ENCODE assay signal across 20 cellular contexts in the genomic region with DNA sequence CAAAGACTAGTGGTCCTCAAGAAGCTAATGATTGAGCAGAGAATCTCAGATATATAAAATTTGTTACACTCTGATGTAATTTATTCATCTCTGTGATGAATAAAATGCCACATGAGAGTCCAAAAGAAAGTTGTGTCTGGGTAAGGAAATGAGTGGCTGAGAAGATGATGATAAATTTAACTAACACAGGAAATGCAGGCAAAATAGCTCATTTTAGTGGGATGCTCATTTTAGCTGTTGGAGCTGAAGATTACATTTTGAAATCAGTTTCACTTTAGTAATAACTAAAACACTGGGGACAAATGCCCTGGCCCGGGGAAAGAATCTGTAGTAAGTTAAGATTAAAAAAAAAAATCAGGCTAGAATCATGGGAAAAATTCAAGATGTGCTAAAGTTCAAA. TPM values are rescaled to one million over a fixed set of nuclear protein-coding genes. Genes with fewer than 3 reads are reported as not detected.
A peak's percentile ranks its signal among the peaks of the same experiment; 100 is the strongest.
DNase-seq lines count a peak whose midpoint lies in the region; ATAC-seq and TF ChIP-seq lines count a peak whose summit lies in the region.
"Had no signal": no experiment of that assay in that cellular context is flagged by ENCODE, and none has a peak within 500 bp of the region (broad histone marks: within the 10 kb centered on the region; RNA-seq: fewer than 3 reads in every experiment).

No MANE protein-coding gene starts in this region.

- no peaks in the 10 kb centered on the region for H3K9me3 Mint-ChIP-seq in natural killer cell treated with Interleukin-12 subunit alpha and Interleukin-12 subunit beta and Interleukin-15 and Interleukin-18, amount 100 ng/mL, for 72 hours
- H3K9me3 Mint-ChIP-seq in natural killer cell, result no peaks in the 10 kb centered on the region
- H3K9me3 Mint-ChIP-seq in mesothelial cell of epicardium, result peaks cover 4% of the 10 kb centered on the region

- ATAC-seq in natural killer cell treated with Interleukin-12 subunit alpha and Interleukin-12 subunit beta and Interleukin-15 and Interleukin-18, amount 100 ng/mL, for 72 hours, result peak; percentile 52 to 63
- ATAC-seq in natural killer cell, result no peak
- ATAC-seq in GM18519 (IDR thresholded peaks at IDR 0.05; ENCODE audit: low FRiP score, unreplicated experiment), result no peak
- ATAC-seq in HG03175 (IDR thresholded peaks at IDR 0.05; ENCODE audit: unreplicated experiment), result no peak
- ATAC-seq: activated CD8-positive, alpha-beta memory T cell treated with anti-CD3 and anti-CD28 coated beads, Interleukin-2, amount 10 ng/mL, durations not matched to agents 7 days and 5 days; esophagus mucosa; naive thymus-derived CD8-positive, alpha-beta T cell; stimulated activated memory B cell treated with anti-CD40 and anti-IgM and Interleukin-4, amounts not matched to agents 10 μg/mL and 1 μg/mL and 100 μg/mL, for 72 hours had no signal

- peak overlapping the region; percentile 73 for H3K4me3 ChIP-seq in adipocyte (ENCODE audit: low read length)
- H3K4me3 ChIP-seq: cardiac muscle cell, SJCRH30, tibial nerve had no signal

- peak overlapping the region; percentile 47 for H3K4me3 Mint-ChIP-seq in natural killer cell treated with Interleukin-12 subunit alpha and Interleukin-12 subunit beta and Interleukin-15 and Interleukin-18, amount 100 ng/mL, for 72 hours
- H3K4me3 Mint-ChIP-seq in natural killer cell (no peak overlapping the region), mesothelial cell of epicardium (no peak overlapping the region)
- H3K4me3 Mint-ChIP-seq: activated CD8-positive, alpha-beta memory T cell treated with anti-CD3 and anti-CD28 coated beads, Interleukin-2, amount 10 ng/mL, durations not matched to agents 7 days and 5 days; naive thymus-derived CD8-positive, alpha-beta T cell; stimulated activated memory B cell treated with anti-CD40 and anti-IgM and Interleukin-4, amounts not matched to agents 10 μg/mL and 1 μg/mL and 100 μg/mL, for 72 hours had no signal

- no peaks in the 10 kb centered on the region for H3K27me3 Mint-ChIP-seq in natural killer cell treated with Interleukin-12 subunit alpha and Interleukin-12 subunit beta and Interleukin-15 and Interleukin-18, amount 100 ng/mL, for 72 hours
- H3K27me3 Mint-ChIP-seq in natural killer cell (ENCODE audit: low read depth in 2 of 2), result no peaks in the 10 kb centered on the region
- no peaks in the 10 kb centered on the region for H3K27me3 Mint-ChIP-seq in mesothelial cell of epicardium (ENCODE audit: low read depth)
- H3K27me3 Mint-ChIP-seq: activated CD8-positive, alpha-beta memory T cell treated with anti-CD3 and anti-CD28 coated beads, Interleukin-2, amount 10 ng/mL, durations not matched to agents 7 days and 5 days; stimulated activated memory B cell treated with anti-CD40 and anti-IgM and Interleukin-4, amounts not matched to agents 10 μg/mL and 1 μg/mL and 100 μg/mL, for 72 hours had no signal

- peaks cover 5 to 8% of the 10 kb centered on the region in 2 donors for H3K4me1 Mint-ChIP-seq in natural killer cell treated with Interleukin-12 subunit alpha and Interleukin-12 subunit beta and Interleukin-15 and Interleukin-18, amount 100 ng/mL, for 72 hours (ENCODE audit: low read depth in 2 of 2)
- H3K4me1 Mint-ChIP-seq in natural killer cell (peaks cover 4 to 7% of the 10 kb centered on the region in 2 donors), mesothelial cell of epicardium (peaks cover 22% of the 10 kb centered on the region)
- H3K4me1 Mint-ChIP-seq: activated CD8-positive, alpha-beta memory T cell treated with anti-CD3 and anti-CD28 coated beads, Interleukin-2, amount 10 ng/mL, durations not matched to agents 7 days and 5 days; naive thymus-derived CD8-positive, alpha-beta T cell had no signal

- H3K27me3 ChIP-seq in adipocyte (replicated peaks; ENCODE audit: control insufficient read depth, insufficient read depth, low read length), result no peaks in the 10 kb centered on the region
- H3K27me3 ChIP-seq: cardiac muscle cell, SJCRH30, tibial nerve had no signal

- peaks cover 23% of the 10 kb centered on the region for H3K4me1 ChIP-seq in adipocyte (ENCODE audit: control insufficient read depth, insufficient read depth, low read length)
- H3K4me1 ChIP-seq: SJCRH30 had no signal

- H3K27ac Mint-ChIP-seq in natural killer cell treated with Interleukin-12 subunit alpha and Interleukin-12 subunit beta and Interleukin-15 and Interleukin-18, amount 100 ng/mL, for 72 hours, result no peak overlapping the region
- no peak overlapping the region for H3K27ac Mint-ChIP-seq in natural killer cell
- peak overlapping the region; percentile 51 for H3K27ac Mint-ChIP-seq in mesothelial cell of epicardium
- H3K27ac Mint-ChIP-seq: activated CD8-positive, alpha-beta memory T cell treated with anti-CD3 and anti-CD28 coated beads, Interleukin-2, amount 10 ng/mL, durations not matched to agents 7 days and 5 days; naive thymus-derived CD8-positive, alpha-beta T cell; stimulated activated memory B cell treated with anti-CD40 and anti-IgM and Interleukin-4, amounts not matched to agents 10 μg/mL and 1 μg/mL and 100 μg/mL, for 72 hours had no signal

- H3K36me3 Mint-ChIP-seq in natural killer cell treated with Interleukin-12 subunit alpha and Interleukin-12 subunit beta and Interleukin-15 and Interleukin-18, amount 100 ng/mL, for 72 hours, result no peaks in the 10 kb centered on the region
- no peaks in the 10 kb centered on the region for H3K36me3 Mint-ChIP-seq in natural killer cell
- peaks cover 3% of the 10 kb centered on the region for H3K36me3 Mint-ChIP-seq in mesothelial cell of epicardium
- H3K36me3 Mint-ChIP-seq: activated CD8-positive, alpha-beta memory T cell treated with anti-CD3 and anti-CD28 coated beads, Interleukin-2, amount 10 ng/mL, durations not matched to agents 7 days and 5 days; naive thymus-derived CD8-positive, alpha-beta T cell; stimulated activated memory B cell treated with anti-CD40 and anti-IgM and Interleukin-4, amounts not matched to agents 10 μg/mL and 1 μg/mL and 100 μg/mL, for 72 hours had no signal

- peak overlapping the region; percentile 59 for H3K9ac ChIP-seq in adipocyte (ENCODE audit: low read length)

- no peaks in the 10 kb centered on the region for H3K9me3 ChIP-seq in adipocyte (ENCODE audit: control insufficient read depth, low read length)
- H3K9me3 ChIP-seq: SJCRH30, tibial nerve had no signal

- H3K36me3 ChIP-seq in adipocyte (ENCODE audit: control insufficient read depth, insufficient read depth, low read length, severe bottlenecking), result no peaks in the 10 kb centered on the region
- H3K36me3 ChIP-seq: cardiac muscle cell, SJCRH30 had no signal

- TF ChIP-seq CTCF in natural killer cell (IDR thresholded peaks at IDR 0.05), result no peak
- no peak for TF ChIP-seq CTCF in mesothelial cell of epicardium (IDR thresholded peaks at IDR 0.05; ENCODE audit: unreplicated experiment)

- intact Hi-C loops in natural killer cell (cut with micrococcal nuclease), result no loop called here

- DNase-seq in natural killer cell treated with Interleukin-12 subunit alpha and Interleukin-12 subunit beta and Interleukin-15 and Interleukin-18, amount 100 ng/mL, for 72 hours (ENCODE audit: low spot score), result no peak
- no peak for DNase-seq in natural killer cell
- DNase-seq in adipocyte (ENCODE audit: low read depth), result peak; percentile 29
- no peak for DNase-seq in mesothelial cell of epicardium (ENCODE audit: low spot score in 2 of 2, unreplicated experiment in 2 of 2)
- DNase-seq in NCI-H2196 treated with DMSO at 0.1 percent for 48 hours (lab: John Stamatoyannopoulos, UW; ENCODE audit: unreplicated experiment), result no peak
- DNase-seq in DMS53 (lab: John Stamatoyannopoulos, UW), result no peak
- DNase-seq: activated CD4-positive, CD25-positive, alpha-beta regulatory T cell treated with anti-CD3 and anti-CD28 coated beads, Interleukin-2, amount 50 U/mL, for 72 hours; activated CD8-positive, alpha-beta memory T cell treated with anti-CD3 and anti-CD28 coated beads, Interleukin-2, amount 10 ng/mL, durations not matched to agents 7 days and 5 days; Karpas-422; mammary epithelial cell; naive thymus-derived CD8-positive, alpha-beta T cell; NCI-H1092 treated with DMSO at 0.1 percent for 48 hours; SJCRH30; T-helper 9 cell had no signal

RNA-seq across cellular contexts. Expression of a gene that starts 35.2 kb away (rescaled TPM):
- 1 to 10 TPM; 2.1 to 2.6 TPM for total RNA-seq in natural killer cell treated with Interleukin-12 subunit alpha and Interleukin-12 subunit beta and Interleukin-15 and Interleukin-18, amount 100 ng/mL, for 72 hours
- total RNA-seq in natural killer cell (1 to 10 TPM; 2.7 to 7.3 (median 3.0) TPM), mesothelial cell of epicardium (57.7 to 60.8 TPM (median 59.9 TPM) in 3 replicates)

Comparison
In these comparisons a context has a peak if more than half of its experiments do, and no peak if none do; other contexts are left out.
1. ATAC-seq: peak in natural killer cell treated with Interleukin-12 subunit alpha and Interleukin-12 subunit beta and Interleukin-15 and Interleukin-18, amount 100 ng/mL, for 72 hours (2 of 2); none in natural killer cell (0 of 3), GM18519 (single experiment) and HG03175 (single experiment).